Comparison of ENCODE assay signal across 24 cellular contexts in the genomic region with DNA sequence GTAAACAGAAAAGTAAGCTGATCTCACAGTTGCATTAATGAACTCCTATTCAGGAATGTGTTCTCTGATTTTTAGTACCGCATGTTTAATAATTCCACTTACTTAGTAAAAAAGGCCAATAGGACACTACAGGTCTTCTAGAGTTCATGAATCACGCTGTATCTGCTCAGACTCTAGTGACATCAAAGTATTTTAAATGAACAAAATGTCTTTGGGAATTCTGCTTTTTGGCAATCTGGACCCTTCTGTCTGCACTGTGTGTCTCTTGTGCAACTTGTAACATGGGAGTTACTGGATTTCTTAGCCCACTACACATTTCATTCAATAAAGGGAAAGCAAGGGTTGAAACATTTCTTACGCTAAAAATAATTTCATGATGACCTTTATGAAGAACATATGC.
"Had no signal": no experiment of that assay in that cellular context is flagged by ENCODE, and none has a peak within 500 bp of the region (broad histone marks: within the 10 kb centered on the region; RNA-seq: fewer than 3 reads in every experiment).

No MANE protein-coding gene starts in this region.

- DNase-seq: effector memory CD4-positive, alpha-beta T cell; erythroblast; esophagus squamous epithelium; foreskin melanocyte; glutamatergic neuron; hypothalamus; left ventricle myocardium superior; lower lobe of right lung; naive thymus-derived CD8-positive, alpha-beta T cell; pancreas; stimulated activated CD4-positive, alpha-beta T cell treated with anti-CD3 and anti-CD28 coated beads, Interleukin-2, amount 100 ng/mL, for 24 hours; stimulated activated CD4-positive, alpha-beta T cell treated with anti-CD3 and anti-CD28 coated beads, Interleukin-4, amount 100 ng/mL, for 24 hours; stimulated activated naive CD8-positive, alpha-beta T cell treated with anti-CD3 and anti-CD28 coated beads, Interleukin-15, Interleukin-2, amounts not matched to agents 100 U/mL and 50 U/mL, for 24 hours; transverse colon; upper lobe of right lung; uterus had no signal

- H3K27me3 Mint-ChIP-seq: naive thymus-derived CD8-positive, alpha-beta T cell had no signal

- H3K4me2 ChIP-seq: smooth muscle cell had no signal

- H3K27me3 ChIP-seq: esophagus squamous epithelium, heart right ventricle, neutrophil, pancreas, right atrium auricular region, transverse colon, upper lobe of right lung, uterus had no signal

- H3K4me3 ChIP-seq: coronary artery, esophagus squamous epithelium, heart right ventricle, lower lobe of right lung, pancreas, right atrium auricular region, smooth muscle cell, transverse colon, upper lobe of right lung, uterus had no signal

- H3K27ac ChIP-seq: coronary artery, heart right ventricle, lower lobe of right lung, pancreas, right atrium auricular region, transverse colon, upper lobe of right lung, uterus had no signal

- H3K4me1 ChIP-seq: lower lobe of right lung, pancreas, right atrium auricular region, transverse colon, upper lobe of right lung, uterus had no signal

- H3K9me3 ChIP-seq: esophagus squamous epithelium, heart right ventricle, lower lobe of right lung, neutrophil, pancreas, right atrium auricular region, transverse colon, upper lobe of right lung, uterus had no signal

- H3K4me1 Mint-ChIP-seq: neural crest cell; stimulated activated effector memory CD8-positive, alpha-beta T cell treated with anti-CD3 and anti-CD28 coated beads, Interleukin-12 subunit alpha, Interleukin-12 subunit beta, amount 100 ng/mL, for 72 hours had no signal

- H3K9me3 Mint-ChIP-seq: naive thymus-derived CD8-positive, alpha-beta T cell; neural crest cell; stimulated activated effector memory CD8-positive, alpha-beta T cell treated with anti-CD3 and anti-CD28 coated beads, Interleukin-12 subunit alpha, Interleukin-12 subunit beta, amount 100 ng/mL, for 72 hours had no signal

- H3K4me3 Mint-ChIP-seq: neural crest cell; stimulated activated effector memory CD8-positive, alpha-beta T cell treated with anti-CD3 and anti-CD28 coated beads, Interleukin-12 subunit alpha, Interleukin-12 subunit beta, amount 100 ng/mL, for 72 hours had no signal

- ATAC-seq: lower lobe of right lung; naive thymus-derived CD8-positive, alpha-beta T cell; sciatic nerve; stimulated activated effector memory CD8-positive, alpha-beta T cell treated with anti-CD3 and anti-CD28 coated beads, Interleukin-12 subunit alpha, Interleukin-12 subunit beta, amount 100 ng/mL, for 72 hours; stimulated activated naive CD8-positive, alpha-beta T cell treated with anti-CD3 and anti-CD28 coated beads, Interleukin-15, Interleukin-2, amounts not matched to agents 100 U/mL and 50 U/mL, for 24 hours; upper lobe of right lung had no signal
